Comparison of ENCODE assay signal across 8 cellular contexts in the genomic region with DNA sequence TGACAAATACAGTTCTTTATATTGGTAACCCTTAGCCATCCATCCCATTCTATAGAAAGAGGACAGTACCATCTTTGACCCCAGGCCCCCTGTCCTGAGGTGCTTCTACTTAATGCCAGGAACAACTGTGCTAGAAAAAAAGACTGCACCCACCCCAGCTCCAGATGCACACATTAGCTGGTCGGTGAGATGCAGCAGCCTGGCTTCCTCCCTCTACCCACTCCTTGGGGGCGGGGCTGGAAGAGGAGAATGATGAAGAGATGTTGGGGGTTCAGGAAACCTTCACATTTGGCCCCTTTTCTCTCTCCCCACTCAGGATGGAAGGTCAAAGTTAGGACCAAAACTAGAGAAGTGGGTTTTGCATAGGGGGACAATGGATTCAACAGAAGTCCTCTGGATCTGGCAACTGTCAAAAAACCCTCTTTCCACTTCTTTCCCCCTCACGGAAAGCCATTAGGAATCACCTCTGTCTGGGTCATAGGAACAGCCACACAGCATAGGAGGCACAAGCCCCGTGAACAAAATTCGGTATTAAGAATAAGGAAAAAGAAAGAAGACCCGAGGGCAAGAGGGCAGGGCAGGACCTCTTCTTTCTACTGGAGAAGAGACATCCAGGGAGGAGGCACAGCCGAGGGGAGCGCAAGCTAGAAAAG. TPM values are rescaled to one million over a fixed set of nuclear protein-coding genes. Genes with fewer than 3 reads are reported as not detected.
DNase-seq lines count a peak whose midpoint lies in the region; ATAC-seq, FAIRE-seq and TF ChIP-seq lines count a peak whose summit lies in the region.

No MANE protein-coding gene starts in this region.

- WGBS in small intestine, 3 donors: 5 to 11% (median 9%) methylated on average over 8 of the region's 8 CpGs

- ATAC-seq in GM18498 (IDR thresholded peaks at IDR 0.05; ENCODE audit: unreplicated experiment): no peak

- DNase-seq in AG09309 (ENCODE audit: low read depth) (no peak), HFF-Myc (ENCODE audit: extremely low read depth, low read depth) (no peak), astrocyte of the cerebellum (ENCODE audit: low read depth) (no peak), mesothelial cell of epicardium (ENCODE audit: low spot score in 2 of 2, unreplicated experiment in 2 of 2) (no peak), vagina (ENCODE audit: extremely low spot score in 2 of 2) (no peak), NOMO-1 (lab: John Stamatoyannopoulos, UW; ENCODE audit: unreplicated experiment in 2 of 2) (no peak), small intestine (no peak)

- no peaks in the 10 kb centered on the region for H3K36me3 ChIP-seq in vagina
- no peaks in the 10 kb centered on the region for H3K36me3 ChIP-seq in small intestine (ENCODE audit: control insufficient read depth in 2 of 2, insufficient read depth in 2 of 2, low read length in 2 of 2)

- no peak for TF ChIP-seq POLR2A in vagina (IDR thresholded peaks at IDR 0.05)

- in situ Hi-C loops in astrocyte of the cerebellum (cut with HindIII; ENCODE audit: low sequenced_read_pairs): no loop called here

- TF ChIP-seq CTCF in AG09309 (IDR thresholded peaks at IDR 0.05; ENCODE audit: control insufficient read depth, insufficient read depth, low read depth, low read length, missing control alignments): no peak
- no peak for TF ChIP-seq CTCF in HFF-Myc (IDR thresholded peaks at IDR 0.05; ENCODE audit: low read depth, low read length, missing control alignments)
- TF ChIP-seq CTCF in astrocyte of the cerebellum (IDR thresholded peaks at IDR 0.05; ENCODE audit: low read depth, low read length, missing control alignments): no peak
- no peak for TF ChIP-seq CTCF in mesothelial cell of epicardium (IDR thresholded peaks at IDR 0.05; ENCODE audit: unreplicated experiment)
- no peak for TF ChIP-seq CTCF in vagina (IDR thresholded peaks at IDR 0.05)

- H3K9me3 ChIP-seq in vagina (no peaks in the 10 kb centered on the region), small intestine (ENCODE audit: control insufficient read depth, low read depth) (no peaks in the 10 kb centered on the region)

- no peak overlapping the region for H3K27ac Mint-ChIP-seq in mesothelial cell of epicardium

- no peaks in the 10 kb centered on the region for H3K9me3 Mint-ChIP-seq in mesothelial cell of epicardium

- no peaks in the 10 kb centered on the region for H3K36me3 Mint-ChIP-seq in mesothelial cell of epicardium

- H3K27ac ChIP-seq in vagina: no peak overlapping the region
- H3K27ac ChIP-seq in small intestine (ENCODE audit: low read depth in 1 of 2, low read length in 1 of 2): no peak overlapping the region

- peak overlapping the region; percentile 58 for H3K4me3 Mint-ChIP-seq in mesothelial cell of epicardium

- H3K4me3 ChIP-seq in AG09309 (ENCODE audit: control insufficient read depth, low read depth, low read length): peak overlapping the region; percentile 44
- peak overlapping the region; percentile 42 for H3K4me3 ChIP-seq in HFF-Myc (replicated peaks; ENCODE audit: low read depth, low read length)
- H3K4me3 ChIP-seq in astrocyte of the cerebellum (ENCODE audit: low read depth, low read length): peak overlapping the region; percentile 41
- peak overlapping the region; percentile 48 to 51 for H3K4me3 ChIP-seq in vagina
- peak overlapping the region in 1 of 2 donors; percentile 55 for H3K4me3 ChIP-seq in small intestine (ENCODE audit: low read depth in 1 of 2, low read length in 2 of 2)

- FAIRE-seq in small intestine (lab: Jason Lieb, UNC): no peak

- H3K4me1 ChIP-seq in vagina: peaks cover 25% of the 10 kb centered on the region
- H3K4me1 ChIP-seq in small intestine (ENCODE audit: control insufficient read depth in 2 of 2, insufficient read depth in 1 of 2, low read depth in 1 of 2, low read length in 1 of 2): peaks cover 2 to 6% of the 10 kb centered on the region in 2 donors

- H3K27me3 ChIP-seq in vagina (no peaks in the 10 kb centered on the region), small intestine (ENCODE audit: control insufficient read depth in 2 of 2, insufficient read depth in 2 of 2, low read length in 2 of 2) (peaks cover 0 to 4% of the 10 kb centered on the region in 2 donors)

- peaks cover 81% of the 10 kb centered on the region for H3K27me3 Mint-ChIP-seq in mesothelial cell of epicardium (ENCODE audit: low read depth)

- intact Hi-C loops in vagina (cut with DNase I): no loop called here

- H3K4me1 Mint-ChIP-seq in mesothelial cell of epicardium: peaks cover 8% of the 10 kb centered on the region

RNA-seq across cellular contexts. Expression of a gene that starts 0.8 kb away (rescaled TPM):
- total RNA-seq in mesothelial cell of epicardium (1.4 to 1.8 TPM (median 1.5 TPM) in 3 replicates), vagina (1.2 TPM)
- polyA plus RNA-seq in small intestine: under 1 TPM in 1 of 3 donors, not detected in 2; 0.70 TPM

RNA-seq across cellular contexts. Expression of a gene that starts 38.8 kb away (rescaled TPM):
- 19.4 to 21.9 TPM (median 20.5 TPM) in 3 replicates for total RNA-seq in mesothelial cell of epicardium
- total RNA-seq in vagina: 26.8 TPM
- 10 to 100 TPM; 31.3 to 45.7 (median 45.4) TPM for polyA plus RNA-seq in small intestine
